Comparison of ENCODE assay signal across 12 cellular contexts in the genomic region with DNA sequence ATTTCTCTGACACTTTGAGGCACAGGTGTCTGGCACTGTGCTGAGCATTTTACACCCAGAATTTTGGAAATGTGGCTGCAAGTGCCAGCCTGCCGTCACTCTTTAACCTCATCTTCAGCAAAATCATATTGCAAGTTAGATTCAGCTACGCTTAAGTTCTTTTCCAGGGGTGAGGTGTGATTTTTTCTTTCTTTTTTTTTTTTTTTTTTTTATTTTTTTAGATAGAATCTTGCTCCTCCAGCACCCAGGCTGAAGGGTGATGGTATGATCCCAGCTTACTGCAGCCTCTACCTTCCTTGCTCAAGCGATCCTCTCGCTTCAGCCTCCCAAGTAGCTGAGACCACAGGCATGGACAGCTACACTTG. TPM values are rescaled to one million over a fixed set of nuclear protein-coding genes. Genes with fewer than 3 reads are reported as not detected.
DNase-seq lines count a peak whose midpoint lies in the region; ATAC-seq, FAIRE-seq and TF ChIP-seq lines count a peak whose summit lies in the region.
"Had no signal": no experiment of that assay in that cellular context is flagged by ENCODE, and none has a peak within 500 bp of the region (broad histone marks: within the 10 kb centered on the region; RNA-seq: fewer than 3 reads in every experiment).

No MANE protein-coding gene starts in this region.

- H4K20me1 ChIP-seq in MM.1S (ENCODE audit: insufficient read depth, low read length) (peaks cover 3% of the 10 kb centered on the region; the same call in 1 of the 2 replicates), K562 (replicated peaks; ENCODE audit: control insufficient read depth, insufficient read depth, low read length) (peaks cover 3% of the 10 kb centered on the region)

- ATAC-seq in activated CD4-positive, alpha-beta T cell treated with anti-CD3 and anti-CD28 coated beads for 36 hours: no peak
- ATAC-seq in K562 (no peak), GM18502 (IDR thresholded peaks at IDR 0.05; ENCODE audit: poor library complexity, unreplicated experiment) (no peak), GM21423 (IDR thresholded peaks at IDR 0.05; ENCODE audit: unreplicated experiment) (no peak), GM19397 (IDR thresholded peaks at IDR 0.05; ENCODE audit: unreplicated experiment) (no peak)
- ATAC-seq: heart left ventricle had no signal

- FAIRE-seq in K562 (lab: Jason Lieb, UNC): no peak
- FAIRE-seq: small intestine had no signal

- H3K9me2 ChIP-seq in MM.1S (replicated peaks; ENCODE audit: insufficient read depth, low read length): no peaks in the 10 kb centered on the region

- H3K9me3 ChIP-seq in MM.1S (replicated peaks; ENCODE audit: insufficient read depth, low read length) (no peaks in the 10 kb centered on the region), K562 (replicated peaks; ENCODE audit: control insufficient read depth, insufficient read depth, low read depth, low read length) (no peaks in the 10 kb centered on the region), skeletal muscle satellite cell (replicated peaks; ENCODE audit: low read length) (no peaks in the 10 kb centered on the region)
- H3K9me3 ChIP-seq: heart left ventricle, left lung had no signal

- WGBS in K562 (ENCODE audit: insufficient coverage, low coverage, missing lambda C conversion rate): 74% methylated on average over 4 of the region's 4 CpGs

- no peak for TF ChIP-seq CTCF in MM.1S (IDR thresholded peaks at IDR 0.05; ENCODE audit: low read length)
- TF ChIP-seq CTCF in K562 (IDR thresholded peaks at IDR 0.05 in 2 of 3, conservative IDR thresholded peaks at IDR 0.05 in 1 of 3; ENCODE audit: insufficient read depth in 2 of 3, low read depth in 1 of 3, low read length in 3 of 3): no peak

- H3K9ac ChIP-seq in MM.1S (ENCODE audit: low read length): peak overlapping the region; percentile 4; the same call in 1 of the 2 replicates
- H3K9ac ChIP-seq in K562 (ENCODE audit: insufficient read depth in 1 of 2, low read depth in 2 of 2, low read length in 2 of 2): peak overlapping the region in 1 of 2 experiments; percentile 86; a peak in 1 of 4 replicates
- no peak overlapping the region for H3K9ac ChIP-seq in skeletal muscle satellite cell (ENCODE audit: low read depth, low read length)

- DNase-seq in activated CD4-positive, alpha-beta T cell treated with anti-CD3 and anti-CD28 coated beads for 36 hours: no peak
- no peak for DNase-seq in activated CD4-positive, alpha-beta T cell treated with anti-CD3 and anti-CD28 coated beads for 1 hour
- no peak for DNase-seq in MM.1S
- DNase-seq in K562 (ENCODE audit: extremely low read depth in 1 of 4, low spot score in 3 of 4): no peak
- DNase-seq: activated naive CD4-positive, alpha-beta T cell treated with anti-CD3 and anti-CD28 coated beads, Interleukin-2, amount 50 U/mL, for 16 hours had no signal

- peaks cover 30% of the 10 kb centered on the region for H3F3A ChIP-seq in MM.1S (ENCODE audit: insufficient read depth, low read length)

- H2AFZ ChIP-seq in MM.1S (ENCODE audit: low read length): no peak overlapping the region
- peak overlapping the region; percentile 93; the same call in 1 of the 2 replicates for H2AFZ ChIP-seq in K562 (ENCODE audit: low read depth, low read length)

- intact Hi-C loops in activated CD4-positive, alpha-beta T cell treated with anti-CD3 and anti-CD28 coated beads for 36 hours (cut with DNase I, micrococcal nuclease): no loop called here
- intact Hi-C loops in K562 (cut with micrococcal nuclease): no loop called here

- POLR2A ChIA-PET in activated CD4-positive, alpha-beta T cell treated with anti-CD3 and anti-CD28 coated beads for 36 hours (lab: Charles Lee): no interaction called here
- POLR2A ChIA-PET in K562 (lab: Yijun Ruan, JAX): interaction anchor here (1.0 to 2.7 kb wide), 5 partner anchors 8 to 47 kb away, joined by 3 to 14 read pairs (median 3); no protein-coding TSS in a partner anchor

- TF ChIP-seq POLR2A in K562 (conservative IDR thresholded peaks at IDR 0.05): no peak

- TF ChIP-seq RAD21 in K562 (CRISPR knock-in tag; conservative IDR thresholded peaks at IDR 0.05 in 1 of 2, IDR thresholded peaks at IDR 0.05 in 1 of 2): no peak

- H3K36me3 ChIP-seq in MM.1S (replicated peaks; ENCODE audit: insufficient read depth, low read length) (no peaks in the 10 kb centered on the region), K562 (ENCODE audit: control insufficient read depth, insufficient read depth, low read length) (peaks cover 4% of the 10 kb centered on the region), skeletal muscle satellite cell (ENCODE audit: insufficient read depth, low read length) (peaks cover 2% of the 10 kb centered on the region)
- H3K36me3 ChIP-seq: heart left ventricle, left lung had no signal

- BruUV-seq in K562 (replicated peaks; lab: Mats Ljungman, UMichigan): no TSS peak

- no peaks in the 10 kb centered on the region for H3K9me3 Mint-ChIP-seq in activated CD4-positive, alpha-beta T cell treated with anti-CD3 and anti-CD28 coated beads for 36 hours (ENCODE audit: low read depth)

- H3K4me3 Mint-ChIP-seq in activated CD4-positive, alpha-beta T cell treated with anti-CD3 and anti-CD28 coated beads for 36 hours: peak overlapping the region; percentile 96

- H3K27ac Mint-ChIP-seq in activated CD4-positive, alpha-beta T cell treated with anti-CD3 and anti-CD28 coated beads for 36 hours: peak overlapping the region; percentile 83

- peaks cover 16% of the 10 kb centered on the region for H3K36me3 Mint-ChIP-seq in activated CD4-positive, alpha-beta T cell treated with anti-CD3 and anti-CD28 coated beads for 36 hours (ENCODE audit: low read depth)

- no peaks in the 10 kb centered on the region for H3K9me1 ChIP-seq in K562 (ENCODE audit: control insufficient read depth, insufficient read depth, low read length)

- no peak for TF ChIP-seq EP300 in K562 (IDR thresholded peaks at IDR 0.05; ENCODE audit: low read length)

- peaks cover 22% of the 10 kb centered on the region for H3K4me1 Mint-ChIP-seq in activated CD4-positive, alpha-beta T cell treated with anti-CD3 and anti-CD28 coated beads for 36 hours

- in situ Hi-C loops in K562 (cut with MboI): no loop called here

- peak overlapping the region; percentile 61; the same call in 1 of the 2 replicates for H3K27ac ChIP-seq in MM.1S (ENCODE audit: low read length)
- peak overlapping the region; percentile 45; the same call in 1 of the 3 replicates for H3K27ac ChIP-seq in K562 (ENCODE audit: extremely low read depth, low read depth, low read length)
- H3K27ac ChIP-seq: heart left ventricle had no signal

- H3K4me1 ChIP-seq in MM.1S (ENCODE audit: low read length) (peaks cover 25% of the 10 kb centered on the region), K562 (replicated peaks in 1 of 2; ENCODE audit: control insufficient read depth in 2 of 2, insufficient read depth in 2 of 2, low read length in 2 of 2) (peaks cover 15 to 17% of the 10 kb centered on the region in 2 experiments; a peak in 4 of 5 replicates), skeletal muscle satellite cell (ENCODE audit: control insufficient read depth, insufficient read depth, low read length) (peaks cover 24% of the 10 kb centered on the region)

- H3K79me2 ChIP-seq in MM.1S (ENCODE audit: low read length) (peaks cover 15% of the 10 kb centered on the region), K562 (ENCODE audit: control insufficient read depth, insufficient read depth, low read length) (peaks cover 32% of the 10 kb centered on the region)

- H3K4me2 ChIP-seq in MM.1S (ENCODE audit: low read depth, low read length) (peak overlapping the region; percentile 42; the same call in 1 of the 2 replicates), K562 (ENCODE audit: insufficient read depth, low read length) (peak overlapping the region; percentile 98), skeletal muscle satellite cell (ENCODE audit: low read length) (peak overlapping the region; percentile 3)

- CTCF ChIA-PET in activated CD4-positive, alpha-beta T cell treated with anti-CD3 and anti-CD28 coated beads for 36 hours (lab: Charles Lee): interaction anchor here (1.3 to 1.4 kb wide), 3 partner anchors 11 to 242 kb away, joined by 3 read pairs; no protein-coding TSS in a partner anchor
- CTCF ChIA-PET in K562 (lab: Yijun Ruan, JAX; ENCODE audit: low intra/inter-chr PET ratio): no interaction called here

- H3K4me3 ChIP-seq in MM.1S (ENCODE audit: low read length): 0 out of 2 replicates have a peak overlapping the region, but pooled peaks have one; percentile 5
- H3K4me3 ChIP-seq in K562: no peak overlapping the region; the same call in 1 of the 2 replicates
- H3K4me3 ChIP-seq in skeletal muscle satellite cell (ENCODE audit: low read length): no peak overlapping the region
- H3K4me3 ChIP-seq: heart left ventricle, left lung had no signal

- H3K27me3 ChIP-seq in MM.1S (replicated peaks; ENCODE audit: insufficient read depth, low read length) (no peaks in the 10 kb centered on the region), K562 (ENCODE audit: control insufficient read depth in 2 of 2, insufficient read depth in 2 of 2, low read length in 2 of 2) (no peaks in the 10 kb centered on the region; a peak in 1 of 5 replicates), skeletal muscle satellite cell (ENCODE audit: control insufficient read depth, insufficient read depth, low read length) (no peaks in the 10 kb centered on the region)
- H3K27me3 ChIP-seq: heart left ventricle, left lung had no signal

- no peaks in the 10 kb centered on the region for H3K27me3 Mint-ChIP-seq in activated CD4-positive, alpha-beta T cell treated with anti-CD3 and anti-CD28 coated beads for 36 hours

RNA-seq across cellular contexts. Expression of gene RCC2, which starts 2.5 kb away (rescaled TPM):
- 100 to 1,000 TPM; 107 to 120 TPM for total RNA-seq in activated CD4-positive, alpha-beta T cell treated with anti-CD3 and anti-CD28 coated beads for 36 hours
- total RNA-seq in K562 (2011; cell fraction: chromatin; rRNA removed; ENCODE audit: low replicate concordance): 86.3 and 153 TPM in 2 replicates
- 101 and 112 TPM in 2 replicates for total RNA-seq in K562 (2011; cell fraction: nucleolus; rRNA removed)
- 95.8 and 102 TPM in 2 replicates for total RNA-seq in K562 (2011; cell fraction: nucleoplasm; rRNA removed)
- total RNA-seq in K562 (2014; rRNA removed): 111 and 116 TPM in 2 replicates
- 108 and 111 TPM in 2 replicates for total RNA-seq in K562 (2014; rRNA removed; fragmentation: Illumina TruSeq; extraction: Trizol)
- 116 and 117 TPM in 2 replicates for total RNA-seq in K562 (2015; rRNA removed; fragmentation: Illumina TruSeq; extraction: Trizol)
- total RNA-seq in K562 (2021): 258 and 292 TPM in 2 replicates
- polyA plus RNA-seq in K562 (2011; rRNA removed): 59.5 and 105 TPM in 2 replicates
- polyA plus RNA-seq in K562 (2011; cell fraction: cytosol; rRNA removed): 92.9 and 111 TPM in 2 replicates
- 136 and 155 TPM in 2 replicates for polyA plus RNA-seq in K562 (2011; cell fraction: nucleus; rRNA removed)
- polyA plus RNA-seq in K562 (2012): 151 and 181 TPM in 2 replicates
- 209 and 213 TPM in 2 replicates for polyA plus RNA-seq in K562 (2014; fragmentation: Illumina TruSeq; extraction: Trizol)
- polyA plus RNA-seq in K562 (2014; fragmentation: Nextera tagmentation; extraction: Ambion mirVana): 100 to 1,000 TPM in 1 of 2 experiments, 10 to 100 TPM in 1; 31.8 to 203 TPM
- polyA plus RNA-seq in K562 (2014; rRNA removed): 135 and 139 TPM in 2 replicates
- 69.1 and 75.9 TPM in 2 replicates for polyA minus RNA-seq in K562 (2011; rRNA and poly(A)+ RNA removed)
- polyA minus RNA-seq in K562 (2011; cell fraction: cytosol; rRNA and poly(A)+ RNA removed): 121 and 149 TPM in 2 replicates
- polyA minus RNA-seq in K562 (2011; cell fraction: nucleus; rRNA and poly(A)+ RNA removed): 21.8 and 35.7 TPM in 2 replicates
- 41.8 and 48.3 TPM in 2 replicates for total RNA-seq in skeletal muscle satellite cell (2012; rRNA removed)

Comparison
In these comparisons a context has a peak if more than half of its experiments do, and no peak if none do; other contexts are left out.
1. H3K4me2 ChIP-seq: peak in every context shown above with its lines; median percentile 98 in K562; 42 in MM.1S; 3 in skeletal muscle satellite cell.